Comparison of ENCODE assay signal across 1 cellular context in genomic region chr5:142311725-142312124, GRCh38.
A peak's percentile ranks its signal among the peaks of the same experiment; 100 is the strongest.
TF ChIP-seq lines count a peak whose summit lies in the region.

No MANE protein-coding gene starts in this region.

TF ChIP-seq in HepG2, 621 proteins besides CTCF, POLR2A, EP300 and RAD21 (continued from another document):
- TF ChIP-seq ZNF646 (CRISPR knock-in tag; IDR thresholded peaks at IDR 0.05), result peak; percentile 49; the same call in 1 of the 2 replicates
- no peak for TF ChIP-seq ZNF546 (CRISPR knock-in tag; conservative IDR thresholded peaks at IDR 0.05)
- TF ChIP-seq NBN (conservative IDR thresholded peaks at IDR 0.05), result no peak
